1 cellular context compared by ENCODE assay signal in the genomic region with DNA sequence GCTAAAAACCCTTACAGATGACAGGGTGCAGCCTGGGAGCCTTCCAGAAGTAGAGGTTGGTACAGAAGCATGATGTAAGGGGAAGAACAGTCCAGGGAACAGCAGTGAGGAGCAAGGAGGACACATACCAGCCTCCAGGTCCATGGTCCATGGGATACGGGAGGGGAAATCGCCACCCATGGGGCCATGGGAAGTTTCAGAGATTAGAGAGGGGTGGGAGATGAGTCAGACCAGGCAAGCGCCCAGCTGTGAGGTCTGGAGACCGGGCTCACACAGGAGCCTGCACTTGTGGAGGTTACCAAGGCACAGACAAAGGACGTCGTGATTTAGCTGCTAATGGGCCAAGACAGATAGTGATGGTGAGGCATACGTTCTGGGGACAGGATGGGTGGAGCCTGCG.
TF ChIP-seq lines count a peak whose summit lies in the region.

No MANE protein-coding gene starts in this region.

TF ChIP-seq in WTC11, 78 proteins besides CTCF, POLR2A, EP300 and RAD21:
- TF ChIP-seq NFYB (CRISPR knock-in tag; conservative IDR thresholded peaks at IDR 0.05; ENCODE audit: low read depth) (no peak), ESRRA (CRISPR knock-in tag; IDR thresholded peaks at IDR 0.05; ENCODE audit: borderline replicate concordance) (no peak), MYBL2 (CRISPR knock-in tag; IDR thresholded peaks at IDR 0.05) (no peak), SOX15 (CRISPR knock-in tag; IDR thresholded peaks at IDR 0.05) (no peak)
- TF ChIP-seq, protein P1, sequence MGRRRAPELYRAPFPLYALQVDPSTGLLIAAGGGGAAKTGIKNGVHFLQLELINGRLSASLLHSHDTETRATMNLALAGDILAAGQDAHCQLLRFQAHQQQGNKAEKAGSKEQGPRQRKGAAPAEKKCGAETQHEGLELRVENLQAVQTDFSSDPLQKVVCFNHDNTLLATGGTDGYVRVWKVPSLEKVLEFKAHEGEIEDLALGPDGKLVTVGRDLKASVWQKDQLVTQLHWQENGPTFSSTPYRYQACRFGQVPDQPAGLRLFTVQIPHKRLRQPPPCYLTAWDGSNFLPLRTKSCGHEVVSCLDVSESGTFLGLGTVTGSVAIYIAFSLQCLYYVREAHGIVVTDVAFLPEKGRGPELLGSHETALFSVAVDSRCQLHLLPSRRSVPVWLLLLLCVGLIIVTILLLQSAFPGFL (CRISPR knock-in tag; IDR thresholded peaks at IDR 0.05; ENCODE audit: borderline replicate concordance), result no peak
